ENCODE assay signal across 13 cellular contexts in genomic region chr20:58219342-58219700, GRCh38. TPM values are rescaled to one million over a fixed set of nuclear protein-coding genes. Genes with fewer than 3 reads are reported as not detected.
DNase-seq lines count a peak whose midpoint lies in the region; TF ChIP-seq lines count a peak whose summit lies in the region.
"Had no signal": no experiment of that assay in that cellular context is flagged by ENCODE, and none has a peak within 500 bp of the region (broad histone marks: within the 10 kb centered on the region; RNA-seq: fewer than 3 reads in every experiment).

No MANE protein-coding gene starts in this region.

- H3K4me1 ChIP-seq in A673 (ENCODE audit: insufficient read depth, low read length, poor library complexity, severe bottlenecking) = peaks cover 20% of the 10 kb centered on the region
- no peaks in the 10 kb centered on the region for H3K4me1 ChIP-seq in ascending aorta
- H3K4me1 ChIP-seq: Peyer's patch had no signal

- H3K9me3 ChIP-seq in A673 (ENCODE audit: low read depth, low read length, poor library complexity, severe bottlenecking) (no peaks in the 10 kb centered on the region), ascending aorta (peaks cover 0 to 5% of the 10 kb centered on the region in 2 donors)

- H3K27ac ChIP-seq in A673 (ENCODE audit: low read depth, low read length, poor library complexity, severe bottlenecking) (peak overlapping the region; percentile 86), ascending aorta (no peak overlapping the region)
- H3K27ac ChIP-seq: BLaER1 treated with 17β-estradiol and CSF1 and Interleukin-3, amounts not matched to agents 10 nM and 100 nM; coronary artery; Peyer's patch had no signal

- H3K36me3 ChIP-seq in A673 (ENCODE audit: insufficient read depth, low read length, poor library complexity, severe bottlenecking) (no peaks in the 10 kb centered on the region), ascending aorta (no peaks in the 10 kb centered on the region)
- H3K36me3 ChIP-seq: BLaER1 treated with 17β-estradiol and CSF1 and Interleukin-3, amounts not matched to agents 10 nM and 100 nM; Peyer's patch had no signal

- BruUV-seq in A673 (replicated peaks; lab: Mats Ljungman, UMichigan) = no TSS peak

- H3K27me3 ChIP-seq in A673 (replicated peaks; ENCODE audit: insufficient read depth, low read depth, low read length, poor library complexity) (no peaks in the 10 kb centered on the region), ascending aorta (no peaks in the 10 kb centered on the region)
- H3K27me3 ChIP-seq: Peyer's patch had no signal

- peak; percentile 93 for DNase-seq in A673 (ENCODE audit: low spot score)
- peak; percentile 54 for DNase-seq in H4 (ENCODE audit: low spot score)
- DNase-seq in RPMI7951 (ENCODE audit: low read depth) = peak; percentile 93
- DNase-seq in epithelial cell of esophagus (ENCODE audit: low read depth) = peak; percentile 64
- DNase-seq in ascending aorta (ENCODE audit: low spot score in 2 of 2) = no peak
- DNase-seq in DMS79 treated with DMSO at 0.1 percent for 48 hours (lab: John Stamatoyannopoulos, UW) = no peak
- no peak for DNase-seq in NCI-H1436 treated with DMSO at 0.1 percent for 48 hours (lab: John Stamatoyannopoulos, UW)
- no peak for DNase-seq in GF-D8 (lab: John Stamatoyannopoulos, UW)
- DNase-seq: activated naive CD8-positive, alpha-beta T cell treated with anti-CD3 and anti-CD28 coated beads, Interleukin-2, amount 50 U/mL, for 24 hours; mucosa of descending colon; Peyer's patch had no signal

- POLR2A ChIA-PET in A673 (lab: Charles Lee; ENCODE audit: low non-redundant PET) = interaction anchor here (0.6 kb wide), 2 partner anchors 51 to 133 kb away, joined by 3 to 9 read pairs; no protein-coding TSS in a partner anchor

- intact Hi-C loops in A673 (cut with micrococcal nuclease; ENCODE audit: unreplicated experiment) = no loop called here
- intact Hi-C loops in ascending aorta (cut with DNase I) = loop anchor here (10.0 kb wide), 1 partner anchor 835 kb away; no protein-coding TSS in a partner anchor

- CTCF ChIA-PET in A673 (lab: Charles Lee) = interaction anchor here (1.7 kb wide), 1 partner anchor 9 kb away, joined by 7 read pairs; no protein-coding TSS in a partner anchor

- TF ChIP-seq CTCF in A673 (conservative IDR thresholded peaks at IDR 0.05; ENCODE audit: low read depth, low read length) (0 out of 2 replicates have a peak, but pooled peaks have one; percentile 19), epithelial cell of esophagus (IDR thresholded peaks at IDR 0.05; ENCODE audit: insufficient read depth, low read depth, low read length, missing control alignments) (no peak), ascending aorta (IDR thresholded peaks at IDR 0.05) (no peak)

- H3K4me3 ChIP-seq in A673 (ENCODE audit: low read depth, low read length, poor library complexity, severe bottlenecking) = no peak overlapping the region
- H3K4me3 ChIP-seq in epithelial cell of esophagus (ENCODE audit: low read length) = no peak overlapping the region
- no peak overlapping the region for H3K4me3 ChIP-seq in ascending aorta
- H3K4me3 ChIP-seq: BLaER1 treated with 17β-estradiol and CSF1 and Interleukin-3, amounts not matched to agents 10 nM and 100 nM; coronary artery; mucosa of descending colon; Peyer's patch had no signal

RNA-seq across cellular contexts. Expression of gene ANKRD60, which starts 9.1 kb away (rescaled TPM):
- total RNA-seq in A673 (2021) (not detected in 2 replicates), ascending aorta (not detected)
- total RNA-seq in H4 (2014; rRNA removed; shearing (Covaris generic)) = not detected in 2 replicates
- total RNA-seq in RPMI7951 (2014; rRNA removed; shearing (Covaris generic)) = not detected in 2 replicates
- total RNA-seq: mucosa of descending colon, Peyer's patch had no signal

Comparison
In these comparisons a context has a peak if more than half of its experiments do, and no peak if none do; other contexts are left out.
1. DNase-seq: peak in A673 (single experiment), H4 (single experiment), RPMI7951 (single experiment) and epithelial cell of esophagus (single experiment); none in ascending aorta (0 of 2), DMS79 treated with DMSO at 0.1 percent for 48 hours (single experiment), NCI-H1436 treated with DMSO at 0.1 percent for 48 hours (single experiment) and GF-D8 (single experiment).